In the genomic region with DNA sequence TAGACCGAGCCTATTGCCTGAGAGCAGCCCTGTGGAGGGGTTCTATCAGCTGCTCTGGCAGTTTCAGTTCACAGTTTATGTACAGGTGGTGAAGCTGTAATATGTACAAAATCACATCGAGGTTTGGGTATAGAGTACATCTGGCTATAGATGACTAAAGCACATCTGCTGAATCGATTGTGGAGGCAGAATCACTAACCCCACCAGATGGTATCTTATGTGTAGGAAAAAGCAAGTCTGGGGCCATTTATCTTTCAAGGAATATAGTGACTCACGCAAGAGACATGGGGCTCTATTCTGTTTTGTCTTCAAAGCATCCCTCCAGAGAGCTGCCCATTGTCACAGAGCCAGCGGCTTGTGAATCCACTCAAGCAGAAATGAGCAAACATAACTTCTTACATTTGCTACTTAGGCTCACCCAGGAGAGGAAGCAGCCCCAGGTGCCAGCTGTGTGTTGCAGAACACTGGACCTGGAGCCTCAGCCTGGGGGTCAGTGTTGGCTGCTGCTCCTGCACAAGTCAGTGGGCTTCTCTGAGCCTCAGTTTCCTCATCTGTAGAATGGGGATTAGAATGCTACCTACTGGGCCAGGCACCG, we compare ENCODE assay signal across 10 cellular contexts. TPM values are rescaled to one million over a fixed set of nuclear protein-coding genes. Genes with fewer than 3 reads are reported as not detected.
DNase-seq lines count a peak whose midpoint lies in the region; ATAC-seq and TF ChIP-seq lines count a peak whose summit lies in the region.
"Had no signal": no experiment of that assay in that cellular context is flagged by ENCODE, and none has a peak within 500 bp of the region (broad histone marks: within the 10 kb centered on the region; RNA-seq: fewer than 3 reads in every experiment).

No MANE protein-coding gene starts in this region.

- no peak overlapping the region for H3K4me3 ChIP-seq in HL-60 (replicated peaks; ENCODE audit: insufficient read depth, low read length)
- H3K4me3 ChIP-seq in astrocyte of the cerebellum (ENCODE audit: low read depth, low read length) = no peak overlapping the region
- H3K4me3 ChIP-seq in upper lobe of right lung = no peak overlapping the region
- H3K4me3 ChIP-seq: A549 had no signal

- intact Hi-C loops in upper lobe of right lung (cut with DNase I) = no loop called here

- TF ChIP-seq CTCF in HL-60 (IDR thresholded peaks at IDR 0.05; ENCODE audit: insufficient read depth, low read length) (no peak), astrocyte of the cerebellum (IDR thresholded peaks at IDR 0.05; ENCODE audit: low read depth, low read length, missing control alignments) (no peak), upper lobe of right lung (IDR thresholded peaks at IDR 0.05) (no peak)

- peak; percentile 13 for DNase-seq in NCI-H1092 treated with DMSO at 0.1 percent for 48 hours (lab: John Stamatoyannopoulos, UW)
- no peak for DNase-seq in NCI-H1092 (lab: John Stamatoyannopoulos, UW)
- peak in 1 of 2 experiments; percentile 46 for DNase-seq in HL-60 (ENCODE audit: low read depth in 1 of 2, low spot score in 1 of 2)
- DNase-seq in astrocyte of the cerebellum (ENCODE audit: low read depth) = peak; percentile 89
- no peak for DNase-seq in upper lobe of right lung
- DNase-seq in AML-193 (lab: John Stamatoyannopoulos, UW) = no peak
- DNase-seq in LoVo (ENCODE audit: low spot score) = no peak

- H3K36me3 ChIP-seq in upper lobe of right lung = no peaks in the 10 kb centered on the region

- in situ Hi-C loops in astrocyte of the cerebellum (cut with HindIII; ENCODE audit: low sequenced_read_pairs) = no loop called here

- H3K27me3 ChIP-seq in HL-60 (ENCODE audit: insufficient read depth, poor library complexity, severe bottlenecking) = no peaks in the 10 kb centered on the region
- H3K27me3 ChIP-seq in upper lobe of right lung = no peaks in the 10 kb centered on the region

- ATAC-seq in GM21526 (IDR thresholded peaks at IDR 0.05; ENCODE audit: low FRiP score, unreplicated experiment) (peak; percentile 66), upper lobe of right lung (peak; percentile 74)
- ATAC-seq: right cardiac atrium had no signal

- H3K27ac ChIP-seq in HL-60 (replicated peaks) (peak overlapping the region; percentile 71), upper lobe of right lung (no peak overlapping the region)
- H3K27ac ChIP-seq: A549 had no signal

- no peaks in the 10 kb centered on the region for H3K9me3 ChIP-seq in upper lobe of right lung
- H3K9me3 ChIP-seq: A549 had no signal

- no peaks in the 10 kb centered on the region for H3K4me1 ChIP-seq in upper lobe of right lung

RNA-seq across cellular contexts. Expression of gene MIIP, which starts 21.3 kb away (rescaled TPM):
- total RNA-seq in upper lobe of right lung = 37.9 TPM

RNA-seq across cellular contexts. Expression of gene TNFRSF8, which starts 22.5 kb away (rescaled TPM):
- total RNA-seq in upper lobe of right lung = 1.8 TPM

Comparison
In these comparisons a context has a peak if more than half of its experiments do, and no peak if none do; other contexts are left out.
1. DNase-seq: peak in NCI-H1092 treated with DMSO at 0.1 percent for 48 hours (single experiment) and astrocyte of the cerebellum (single experiment); none in NCI-H1092 (single experiment), upper lobe of right lung (single experiment), AML-193 (0 of 2) and LoVo (single experiment).